ENCODE assay signal across 10 cellular contexts in the genomic region with DNA sequence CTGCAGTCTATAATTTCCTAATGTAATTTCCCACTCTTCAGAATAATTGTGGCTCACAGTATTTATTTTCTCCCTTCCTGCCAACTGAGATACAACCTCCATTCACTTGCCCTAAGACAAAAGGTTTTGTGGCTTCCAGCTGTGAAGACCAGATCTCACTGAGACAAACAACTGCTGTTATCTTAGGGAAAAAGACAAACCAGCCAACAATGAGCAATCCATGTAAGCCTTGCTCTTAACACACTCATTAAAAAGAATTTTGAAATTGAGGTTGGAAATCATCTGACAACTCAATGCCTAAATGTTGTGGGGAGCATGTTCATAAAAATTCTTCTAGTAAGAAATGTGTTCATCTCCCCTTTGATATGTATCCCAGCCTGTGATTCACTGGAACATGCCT.
DNase-seq lines count a peak whose midpoint lies in the region; ATAC-seq and TF ChIP-seq lines count a peak whose summit lies in the region.
"Had no signal": no experiment of that assay in that cellular context is flagged by ENCODE, and none has a peak within 500 bp of the region (broad histone marks: within the 10 kb centered on the region; RNA-seq: fewer than 3 reads in every experiment).

No MANE protein-coding gene starts in this region.

- H3K9me3 ChIP-seq in endodermal cell (ENCODE audit: control insufficient read depth, low read length), result peaks cover 21% of the 10 kb centered on the region
- no peaks in the 10 kb centered on the region for H3K9me3 ChIP-seq in osteoblast (ENCODE audit: low read depth, low read length)

- H2AFZ ChIP-seq in osteoblast (ENCODE audit: low read length), result no peak overlapping the region

- H3K9me3 Mint-ChIP-seq in endodermal cell, result peaks cover 13% of the 10 kb centered on the region
- H3K9me3 Mint-ChIP-seq in activated naive CD4-positive, alpha-beta T cell treated with anti-CD3 and anti-CD28 coated beads for 36 hours, result no peaks in the 10 kb centered on the region

- no peaks in the 10 kb centered on the region for H3K36me3 Mint-ChIP-seq in endodermal cell (ENCODE audit: low read depth)
- H3K36me3 Mint-ChIP-seq in activated naive CD4-positive, alpha-beta T cell treated with anti-CD3 and anti-CD28 coated beads for 36 hours (ENCODE audit: low read depth), result no peaks in the 10 kb centered on the region
- H3K36me3 Mint-ChIP-seq: CD4-positive, CD25-positive, alpha-beta regulatory T cell had no signal

- H3K9ac ChIP-seq in endodermal cell (ENCODE audit: extremely low read depth, low read length, poor library complexity, severe bottlenecking), result no peak overlapping the region

- no peaks in the 10 kb centered on the region for H4K20me1 ChIP-seq in osteoblast (ENCODE audit: insufficient read depth, low read length)

- H3K27ac ChIP-seq in endodermal cell (ENCODE audit: low read depth, low read length) (no peak overlapping the region), osteoblast (ENCODE audit: low read depth, low read length) (peak overlapping the region; percentile 44)

- H3K4me3 Mint-ChIP-seq in endodermal cell, result peak overlapping the region; percentile 1
- H3K4me3 Mint-ChIP-seq in activated naive CD4-positive, alpha-beta T cell treated with anti-CD3 and anti-CD28 coated beads for 36 hours, result no peak overlapping the region
- H3K4me3 Mint-ChIP-seq: CD4-positive, CD25-positive, alpha-beta regulatory T cell had no signal

- TF ChIP-seq CTCF in endodermal cell (conservative IDR thresholded peaks at IDR 0.05), result no peak
- no peak for TF ChIP-seq CTCF in osteoblast (IDR thresholded peaks at IDR 0.05; ENCODE audit: extremely low read depth, low read depth, low read length)

- peak overlapping the region; percentile 62 for H3K27ac Mint-ChIP-seq in endodermal cell
- no peak overlapping the region for H3K27ac Mint-ChIP-seq in activated naive CD4-positive, alpha-beta T cell treated with anti-CD3 and anti-CD28 coated beads for 36 hours
- H3K27ac Mint-ChIP-seq: CD4-positive, CD25-positive, alpha-beta regulatory T cell had no signal

- H3K79me2 ChIP-seq in osteoblast (ENCODE audit: insufficient read depth, low read length), result peaks cover 64% of the 10 kb centered on the region

- H3K36me3 ChIP-seq in endodermal cell (ENCODE audit: control insufficient read depth, insufficient read depth, low read length) (no peaks in the 10 kb centered on the region), osteoblast (ENCODE audit: insufficient read depth, low read length) (peaks cover 12% of the 10 kb centered on the region)

- H3K4me2 ChIP-seq in osteoblast (ENCODE audit: insufficient read depth, low read length), result peak overlapping the region; percentile 40

- H3K27me3 ChIP-seq in endodermal cell (ENCODE audit: control insufficient read depth, insufficient read depth, low read length, poor library complexity, severe bottlenecking) (no peaks in the 10 kb centered on the region), osteoblast (ENCODE audit: insufficient read depth, low read length) (no peaks in the 10 kb centered on the region)

- ATAC-seq in HG03135 (IDR thresholded peaks at IDR 0.05; ENCODE audit: unreplicated experiment) (no peak), HG02884 (IDR thresholded peaks at IDR 0.05; ENCODE audit: unreplicated experiment) (no peak)
- ATAC-seq: PC-3 had no signal

- CTCF ChIA-PET in activated naive CD4-positive, alpha-beta T cell treated with anti-CD3 and anti-CD28 coated beads for 36 hours (lab: Charles Lee), result no interaction called here

- DNase-seq in GM04504 (ENCODE audit: low read depth) (peak; percentile 38), NCI-H2107 (lab: John Stamatoyannopoulos, UW) (peak; percentile 33), endodermal cell (peak; percentile 77), osteoblast (ENCODE audit: insufficient read length, low spot score, missing footprints) (no peak)
- no peak for DNase-seq in activated CD4-positive, alpha-beta T cell treated with anti-CD3 and anti-CD28 coated beads, Interleukin-2, amount 50 U/mL, for 48 hours
- no peak for DNase-seq in activated naive CD4-positive, alpha-beta T cell treated with anti-CD3 and anti-CD28 coated beads for 36 hours
- DNase-seq: CD4-positive, CD25-positive, alpha-beta regulatory T cell; PC-3 had no signal

- H3K4me1 Mint-ChIP-seq in endodermal cell, result peaks cover 33% of the 10 kb centered on the region
- H3K4me1 Mint-ChIP-seq in activated naive CD4-positive, alpha-beta T cell treated with anti-CD3 and anti-CD28 coated beads for 36 hours (ENCODE audit: low read depth), result no peaks in the 10 kb centered on the region
- H3K4me1 Mint-ChIP-seq: CD4-positive, CD25-positive, alpha-beta regulatory T cell had no signal

- H3K4me1 ChIP-seq in endodermal cell (ENCODE audit: control insufficient read depth, insufficient read depth, low read length) (peaks cover 20% of the 10 kb centered on the region), osteoblast (ENCODE audit: insufficient read depth, low read length) (peaks cover 28% of the 10 kb centered on the region)

- H3K27me3 Mint-ChIP-seq in endodermal cell (ENCODE audit: insufficient read depth), result no peaks in the 10 kb centered on the region
- H3K27me3 Mint-ChIP-seq in activated naive CD4-positive, alpha-beta T cell treated with anti-CD3 and anti-CD28 coated beads for 36 hours (ENCODE audit: low read depth), result no peaks in the 10 kb centered on the region
- H3K27me3 Mint-ChIP-seq: CD4-positive, CD25-positive, alpha-beta regulatory T cell had no signal

- peak overlapping the region; percentile 53 for H3K4me3 ChIP-seq in endodermal cell (ENCODE audit: low read length)
- H3K4me3 ChIP-seq in osteoblast (ENCODE audit: insufficient read depth, low read length), result no peak overlapping the region

- intact Hi-C loops in activated naive CD4-positive, alpha-beta T cell treated with anti-CD3 and anti-CD28 coated beads for 36 hours (cut with micrococcal nuclease), result no loop called here

Comparison
In these comparisons a context has a peak if more than half of its experiments do, and no peak if none do; other contexts are left out.
1. DNase-seq: peak in GM04504 (single experiment), NCI-H2107 (single experiment) and endodermal cell (single experiment); none in osteoblast (single experiment), activated CD4-positive, alpha-beta T cell treated with anti-CD3 and anti-CD28 coated beads, Interleukin-2, amount 50 U/mL, for 48 hours (0 of 2) and activated naive CD4-positive, alpha-beta T cell treated with anti-CD3 and anti-CD28 coated beads for 36 hours (single experiment).